21 cellular contexts compared by ENCODE assay signal in genomic region chr6:147711511-147711910, GRCh38.
DNase-seq lines count a peak whose midpoint lies in the region; ATAC-seq and TF ChIP-seq lines count a peak whose summit lies in the region.
"Had no signal": no experiment of that assay in that cellular context is flagged by ENCODE, and none has a peak within 500 bp of the region (broad histone marks: within the 10 kb centered on the region; RNA-seq: fewer than 3 reads in every experiment).

No MANE protein-coding gene starts in this region.

- peaks cover 5% of the 10 kb centered on the region for H3K36me3 Mint-ChIP-seq in neural progenitor cell
- H3K36me3 Mint-ChIP-seq: CD4-positive, CD25-positive, alpha-beta regulatory T cell had no signal

- no peak overlapping the region for H3K27ac ChIP-seq in neural progenitor cell

- DNase-seq in BJ (ENCODE audit: low read depth) (peak; percentile 67), NCI-H1930 (lab: John Stamatoyannopoulos, UW) (peak; percentile 2 to 7), astrocyte of the hippocampus (ENCODE audit: low read depth, low spot score) (peak; percentile 58), retinal pigment epithelial cell (ENCODE audit: low read depth) (peak; percentile 38), CD1c-positive myeloid dendritic cell (ENCODE audit: extremely low spot score) (no peak), neural progenitor cell (ENCODE audit: low spot score) (no peak)
- DNase-seq: CD4-positive, CD25-positive, alpha-beta regulatory T cell; DMS153; EL; GOT3; KBM-7; NCI-H1105; NCI-H187 treated with DMSO at 0.1 percent for 48 hours; NCI-H526 treated with DMSO at 0.1 percent for 48 hours; PC-3; RPMI8226; SIG-M5; T-helper 1 cell had no signal

- H3K27me3 ChIP-seq in BJ (ENCODE audit: control insufficient read depth, insufficient read depth, low read length) (no peaks in the 10 kb centered on the region), neural progenitor cell (no peaks in the 10 kb centered on the region)

- TF ChIP-seq CTCF in BJ (IDR thresholded peaks at IDR 0.05; ENCODE audit: insufficient read depth, low read depth, low read length) (no peak), retinal pigment epithelial cell (conservative IDR thresholded peaks at IDR 0.05; ENCODE audit: low read depth, low read length) (no peak), neural progenitor cell (IDR thresholded peaks at IDR 0.05) (no peak)

- H3K4me3 ChIP-seq in BJ (ENCODE audit: low read depth, low read length): no peak overlapping the region
- no peak overlapping the region for H3K4me3 ChIP-seq in retinal pigment epithelial cell (ENCODE audit: low read length)
- no peak overlapping the region for H3K4me3 ChIP-seq in neural progenitor cell

- H4K20me1 ChIP-seq in neural progenitor cell (ENCODE audit: low read depth): no peaks in the 10 kb centered on the region

- H3K27me3 Mint-ChIP-seq in neural progenitor cell (ENCODE audit: insufficient read depth, low read depth): no peaks in the 10 kb centered on the region

- no peak overlapping the region for H2AFZ ChIP-seq in neural progenitor cell (replicated peaks)

- no peaks in the 10 kb centered on the region for H3K79me2 ChIP-seq in neural progenitor cell (ENCODE audit: low read depth)

- CTCF ChIA-PET in BJ (lab: Yijun Ruan, JAX): interaction anchor here (1.1 to 1.3 kb wide), 3 partner anchors 12 to 434 kb away, joined by 3 to 4 read pairs (median 3); no protein-coding TSS in a partner anchor

- H3K4me2 ChIP-seq in neural progenitor cell: no peak overlapping the region

- H3K4me1 ChIP-seq in neural progenitor cell: no peaks in the 10 kb centered on the region

- H3K9me3 ChIP-seq in neural progenitor cell (ENCODE audit: low read depth): no peaks in the 10 kb centered on the region

- H3K9me3 Mint-ChIP-seq in neural progenitor cell: peaks cover 2% of the 10 kb centered on the region

- no peaks in the 10 kb centered on the region for H3F3A ChIP-seq in neural progenitor cell (ENCODE audit: low read depth)

- H3K4me3 Mint-ChIP-seq in neural progenitor cell: no peak overlapping the region
- H3K4me3 Mint-ChIP-seq: CD4-positive, CD25-positive, alpha-beta regulatory T cell had no signal

- peaks cover 9% of the 10 kb centered on the region for H3K4me1 Mint-ChIP-seq in neural progenitor cell
- H3K4me1 Mint-ChIP-seq: CD4-positive, CD25-positive, alpha-beta regulatory T cell had no signal

- H3K27ac Mint-ChIP-seq in neural progenitor cell: no peak overlapping the region
- H3K27ac Mint-ChIP-seq: CD4-positive, CD25-positive, alpha-beta regulatory T cell had no signal

- ATAC-seq in HG02840 (IDR thresholded peaks at IDR 0.05; ENCODE audit: low FRiP score, unreplicated experiment): no peak
- ATAC-seq: HepG2, PC-3, SK-N-SH treated with all-trans-retinoic acid at 6 μM for 48 hours had no signal

- no peaks in the 10 kb centered on the region for H3K36me3 ChIP-seq in BJ (ENCODE audit: control insufficient read depth, insufficient read depth, low read length)
- H3K36me3 ChIP-seq in neural progenitor cell: no peaks in the 10 kb centered on the region

- no peak overlapping the region for H3K9ac ChIP-seq in neural progenitor cell

- POLR2A ChIA-PET in BJ (lab: Charles Lee): no interaction called here

Comparison
In these comparisons a context has a peak if more than half of its experiments do, and no peak if none do; other contexts are left out.
1. DNase-seq: peak in BJ (single experiment), NCI-H1930 (2 of 2), astrocyte of the hippocampus (single experiment) and retinal pigment epithelial cell (single experiment); none in CD1c-positive myeloid dendritic cell (single experiment) and neural progenitor cell (single experiment).